Comparison of ENCODE assay signal across 23 cellular contexts in genomic region chr17:56577190-56577589, GRCh38. TPM values are rescaled to one million over a fixed set of nuclear protein-coding genes. Genes with fewer than 3 reads are reported as not detected.
"Had no signal": no experiment of that assay in that cellular context is flagged by ENCODE, and none has a peak within 500 bp of the region (broad histone marks: within the 10 kb centered on the region; RNA-seq: fewer than 3 reads in every experiment).

No MANE protein-coding gene starts in this region.

- H3K27ac Mint-ChIP-seq: activated CD4-positive, alpha-beta T cell treated with anti-CD3 and anti-CD28 coated beads, Interleukin-2, amount 10 ng/mL, durations not matched to agents 24 days and 14 days; activated CD8-positive, alpha-beta T cell treated with anti-CD3 and anti-CD28 coated beads for 36 hours; activated naive CD4-positive, alpha-beta T cell treated with anti-CD3 and anti-CD28 coated beads, Interleukin-2, amount 50 U/mL, for 72 hours; activated T-helper 1 cell treated with anti-CD3 and anti-CD28 coated beads, Interleukin-12 subunit alpha, Interleukin-12 subunit beta, Interleukin-2, Interleukin-4 antibody, amounts not matched to agents 30 ng/mL and 10 ng/mL and 1 ng/mL, durations not matched to agents 14 hours and 24 hours and 36 hours; endodermal cell; immature natural killer cell; mesothelial cell of epicardium; progenitor cell of endocrine pancreas; stimulated activated memory B cell treated with anti-CD40 and anti-IgM and Interleukin-4, amounts not matched to agents 10 μg/mL and 1 μg/mL and 100 μg/mL, for 72 hours had no signal

- H3K9me3 ChIP-seq: ascending aorta, breast epithelium, colonic mucosa, esophagus squamous epithelium, heart right ventricle, stomach, suprapubic skin, tibial nerve, uterus had no signal

- H3K4me1 ChIP-seq: ascending aorta, breast epithelium, colonic mucosa, suprapubic skin, uterus had no signal

- H3K36me3 ChIP-seq: ascending aorta, breast epithelium, colonic mucosa, esophagus squamous epithelium, heart right ventricle, stomach, suprapubic skin, tibial nerve, uterus had no signal

- H3K9me3 Mint-ChIP-seq: activated CD4-positive, alpha-beta T cell treated with anti-CD3 and anti-CD28 coated beads, Interleukin-2, amount 10 ng/mL, durations not matched to agents 24 days and 14 days; activated CD8-positive, alpha-beta T cell treated with anti-CD3 and anti-CD28 coated beads for 36 hours; activated naive CD4-positive, alpha-beta T cell treated with anti-CD3 and anti-CD28 coated beads, Interleukin-2, amount 50 U/mL, for 72 hours; activated T-helper 1 cell treated with anti-CD3 and anti-CD28 coated beads, Interleukin-12 subunit alpha, Interleukin-12 subunit beta, Interleukin-2, Interleukin-4 antibody, amounts not matched to agents 30 ng/mL and 10 ng/mL and 1 ng/mL, durations not matched to agents 14 hours and 24 hours and 36 hours; endodermal cell; immature natural killer cell; stimulated activated memory B cell treated with anti-CD40 and anti-IgM and Interleukin-4, amounts not matched to agents 10 μg/mL and 1 μg/mL and 100 μg/mL, for 72 hours had no signal

- H3K4me1 Mint-ChIP-seq: activated CD4-positive, alpha-beta T cell treated with anti-CD3 and anti-CD28 coated beads, Interleukin-2, amount 10 ng/mL, durations not matched to agents 24 days and 14 days; immature natural killer cell; stimulated activated memory B cell treated with anti-CD40 and anti-IgM and Interleukin-4, amounts not matched to agents 10 μg/mL and 1 μg/mL and 100 μg/mL, for 72 hours had no signal

- H3K4me3 ChIP-seq: ascending aorta, colonic mucosa, skin epidermis, suprapubic skin, uterus had no signal

- H3K27ac ChIP-seq: ascending aorta, breast epithelium, colonic mucosa, esophagus squamous epithelium, heart right ventricle, skin epidermis, suprapubic skin, uterus had no signal

- H3K27me3 ChIP-seq: ascending aorta, colonic mucosa, tibial nerve, uterus had no signal

- DNase-seq: activated CD4-positive, alpha-beta T cell treated with anti-CD3 and anti-CD28 coated beads, Interleukin-2, amount 10 ng/mL, durations not matched to agents 24 days and 14 days; activated CD8-positive, alpha-beta T cell treated with anti-CD3 and anti-CD28 coated beads for 36 hours; activated gamma-delta T cell; colonic mucosa; esophagus squamous epithelium; immature natural killer cell; stimulated activated CD4-positive, alpha-beta T cell treated with anti-CD3 and anti-CD28 coated beads, Interleukin-2, amount 100 ng/mL, for 24 hours; stomach; uterus had no signal

- H3K4me3 Mint-ChIP-seq: activated CD4-positive, alpha-beta T cell treated with anti-CD3 and anti-CD28 coated beads, Interleukin-2, amount 10 ng/mL, durations not matched to agents 24 days and 14 days; activated CD8-positive, alpha-beta T cell treated with anti-CD3 and anti-CD28 coated beads for 36 hours; activated T-helper 1 cell treated with anti-CD3 and anti-CD28 coated beads, Interleukin-12 subunit alpha, Interleukin-12 subunit beta, Interleukin-2, Interleukin-4 antibody, amounts not matched to agents 30 ng/mL and 10 ng/mL and 1 ng/mL, durations not matched to agents 14 hours and 24 hours and 36 hours; endodermal cell; immature natural killer cell; mesothelial cell of epicardium; stimulated activated memory B cell treated with anti-CD40 and anti-IgM and Interleukin-4, amounts not matched to agents 10 μg/mL and 1 μg/mL and 100 μg/mL, for 72 hours had no signal

- H3K36me3 Mint-ChIP-seq: activated naive CD4-positive, alpha-beta T cell treated with anti-CD3 and anti-CD28 coated beads, Interleukin-2, amount 50 U/mL, for 72 hours; immature natural killer cell; mesothelial cell of epicardium; stimulated activated memory B cell treated with anti-CD40 and anti-IgM and Interleukin-4, amounts not matched to agents 10 μg/mL and 1 μg/mL and 100 μg/mL, for 72 hours had no signal

RNA-seq across cellular contexts. Expression of gene NOG, which starts 16.3 kb away (rescaled TPM):
- total RNA-seq: activated T-helper 1 cell treated with anti-CD3 and anti-CD28 coated beads, Interleukin-12 subunit alpha, Interleukin-12 subunit beta, Interleukin-2, Interleukin-4 antibody, amounts not matched to agents 30 ng/mL and 10 ng/mL and 1 ng/mL, durations not matched to agents 14 hours and 24 hours and 36 hours; ascending aorta; osteocyte; T-helper 2 cell treated with Interferon-gamma antibody and Interleukin-4, amounts not matched to agents 100 ng/mL and 5 ng/mL, for 36 hours had no signal
- polyA plus RNA-seq: immature natural killer cell had no signal
